ENCODE assay signal across 25 cellular contexts in the genomic region with DNA sequence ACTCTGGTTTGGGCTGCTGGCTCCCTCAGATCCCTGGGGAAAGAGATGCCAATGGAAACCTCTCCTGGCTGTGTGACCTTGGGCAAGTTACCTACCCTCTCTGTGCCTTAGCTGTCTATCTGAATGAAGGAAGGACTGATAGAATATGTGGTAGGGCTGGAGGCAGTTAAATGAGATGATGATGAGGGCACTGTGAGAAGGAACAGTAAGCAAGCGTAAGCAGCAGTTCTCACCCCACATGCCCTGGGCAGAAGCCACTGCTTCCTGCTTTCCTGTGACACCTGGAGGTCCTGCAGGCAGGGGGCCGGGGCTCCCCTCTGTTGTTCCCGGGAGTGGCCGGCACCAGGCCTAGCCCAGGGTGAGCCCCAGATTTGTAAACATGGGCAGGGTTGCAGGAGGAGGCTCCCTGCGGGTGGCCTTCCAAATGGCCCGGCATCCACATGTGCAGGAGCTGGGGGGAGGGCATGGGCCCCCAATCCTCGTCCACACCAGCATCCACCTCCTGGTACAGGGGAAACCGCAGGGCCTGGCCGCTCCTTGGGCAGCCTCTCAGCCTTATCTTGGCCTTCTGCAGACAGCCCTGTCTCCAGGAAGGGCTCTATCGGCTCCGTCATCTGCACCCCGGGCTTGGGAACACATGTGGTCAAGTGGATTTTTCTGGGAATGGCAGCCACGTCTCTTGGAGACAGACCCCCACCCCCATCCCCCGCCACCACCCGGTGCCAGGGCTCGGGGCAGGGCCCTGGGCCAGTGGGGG.
DNase-seq lines count a peak whose midpoint lies in the region; ATAC-seq and TF ChIP-seq lines count a peak whose summit lies in the region.
"Had no signal": no experiment of that assay in that cellular context is flagged by ENCODE, and none has a peak within 500 bp of the region (broad histone marks: within the 10 kb centered on the region; RNA-seq: fewer than 3 reads in every experiment).

No MANE protein-coding gene starts in this region.

- H3K36me3 Mint-ChIP-seq in activated CD4-positive, alpha-beta T cell treated with anti-CD3 and anti-CD28 coated beads for 36 hours (ENCODE audit: low read depth): no peaks in the 10 kb centered on the region

- intact Hi-C loops in breast epithelium (cut with DNase I; ENCODE audit: low total_unique reads): no loop called here
- intact Hi-C loops in sigmoid colon (cut with DNase I): no loop called here
- intact Hi-C loops in activated CD4-positive, alpha-beta T cell treated with anti-CD3 and anti-CD28 coated beads for 36 hours (cut with DNase I, micrococcal nuclease): no loop called here

- H3K27me3 ChIP-seq in SK-N-SH (ENCODE audit: insufficient read depth) (no peaks in the 10 kb centered on the region), breast epithelium (no peaks in the 10 kb centered on the region), sigmoid colon (no peaks in the 10 kb centered on the region)
- H3K27me3 ChIP-seq: stomach had no signal

- peaks cover 6% of the 10 kb centered on the region for H3K27me3 Mint-ChIP-seq in activated CD4-positive, alpha-beta T cell treated with anti-CD3 and anti-CD28 coated beads for 36 hours

- TF ChIP-seq EP300 in SK-N-SH (IDR thresholded peaks at IDR 0.05; ENCODE audit: borderline replicate concordance in 1 of 2, low read depth in 1 of 2, low read length in 1 of 2) (peak in 1 of 2 experiments; percentile 88; a peak in 2 of 4 replicates), sigmoid colon (IDR thresholded peaks at IDR 0.05) (no peak)

- no peak for ATAC-seq in activated CD4-positive, alpha-beta T cell treated with anti-CD3 and anti-CD28 coated beads for 36 hours
- ATAC-seq: activated naive CD8-positive, alpha-beta T cell treated with anti-CD3 and anti-CD28 coated beads, Interleukin-2, amount 50 U/mL, for 24 hours; left lung had no signal

- peaks cover 10% of the 10 kb centered on the region; the same call in 1 of the 2 replicates for H3K79me2 ChIP-seq in SK-N-SH (ENCODE audit: insufficient read depth)

- H3K27ac Mint-ChIP-seq in activated CD4-positive, alpha-beta T cell treated with anti-CD3 and anti-CD28 coated beads for 36 hours: no peak overlapping the region
- H3K27ac Mint-ChIP-seq: activated naive CD8-positive, alpha-beta T cell treated with anti-CD3 and anti-CD28 coated beads, Interleukin-2, amount 50 U/mL, for 24 hours; dendritic cell treated with granulocyte-macrophage colony-stimulating factor and Interleukin-4, amounts not matched to agents 40 ng/mL and 50 ng/mL, for 4 days; HFFc6 had no signal

- H3K9me3 ChIP-seq in SK-N-SH (no peaks in the 10 kb centered on the region), breast epithelium (no peaks in the 10 kb centered on the region), sigmoid colon (no peaks in the 10 kb centered on the region)
- H3K9me3 ChIP-seq: left lung, neutrophil, spleen, stomach had no signal

- no peaks in the 10 kb centered on the region for H3K9me3 Mint-ChIP-seq in activated CD4-positive, alpha-beta T cell treated with anti-CD3 and anti-CD28 coated beads for 36 hours (ENCODE audit: low read depth)
- H3K9me3 Mint-ChIP-seq: activated naive CD8-positive, alpha-beta T cell treated with anti-CD3 and anti-CD28 coated beads, Interleukin-2, amount 50 U/mL, for 24 hours; dendritic cell treated with granulocyte-macrophage colony-stimulating factor and Interleukin-4, amounts not matched to agents 40 ng/mL and 50 ng/mL, for 4 days; HFFc6 had no signal

- H4K20me1 ChIP-seq in SK-N-SH (ENCODE audit: insufficient read depth): peaks cover 2% of the 10 kb centered on the region; the same call in 1 of the 2 replicates

- no peak overlapping the region for H3K4me2 ChIP-seq in SK-N-SH

- H3K4me3 ChIP-seq in SK-N-SH (ENCODE audit: low read depth in 2 of 2, low read length in 1 of 2) (no peak overlapping the region), breast epithelium (no peak overlapping the region), sigmoid colon (no peak overlapping the region)
- H3K4me3 ChIP-seq: left lung, spleen, stomach had no signal

- 0 out of 2 replicates have a peak, but pooled peaks have one; percentile 17 for TF ChIP-seq RAD21 in SK-N-SH (IDR thresholded peaks at IDR 0.05; ENCODE audit: low read length)

- TF ChIP-seq CTCF in SK-N-SH (IDR thresholded peaks at IDR 0.05) (no peak), breast epithelium (IDR thresholded peaks at IDR 0.05) (no peak), sigmoid colon (IDR thresholded peaks at IDR 0.05) (no peak)

- no peak overlapping the region for H3K9ac ChIP-seq in SK-N-SH

- H3K36me3 ChIP-seq in SK-N-SH (replicated peaks in 1 of 2; ENCODE audit: control insufficient read depth in 1 of 2, insufficient read depth in 2 of 2, low read length in 1 of 2): no peaks in the 10 kb centered on the region
- no peaks in the 10 kb centered on the region for H3K36me3 ChIP-seq in breast epithelium
- no peaks in the 10 kb centered on the region for H3K36me3 ChIP-seq in sigmoid colon
- H3K36me3 ChIP-seq: left lung, neutrophil, spleen, stomach had no signal

- POLR2A ChIA-PET in SK-N-SH (lab: Yijun Ruan, JAX): interaction anchor here (1.9 kb wide), 1 partner anchor 29 kb away, joined by 7 read pairs; no protein-coding TSS in a partner anchor
- POLR2A ChIA-PET in activated CD4-positive, alpha-beta T cell treated with anti-CD3 and anti-CD28 coated beads for 36 hours (lab: Charles Lee): no interaction called here

- peaks cover 4% of the 10 kb centered on the region for H3F3A ChIP-seq in SK-N-SH (replicated peaks; ENCODE audit: insufficient read depth)

- no peak overlapping the region for H3K4me3 Mint-ChIP-seq in activated CD4-positive, alpha-beta T cell treated with anti-CD3 and anti-CD28 coated beads for 36 hours
- H3K4me3 Mint-ChIP-seq: activated naive CD8-positive, alpha-beta T cell treated with anti-CD3 and anti-CD28 coated beads, Interleukin-2, amount 50 U/mL, for 24 hours; dendritic cell treated with granulocyte-macrophage colony-stimulating factor and Interleukin-4, amounts not matched to agents 40 ng/mL and 50 ng/mL, for 4 days; HFFc6 had no signal

- H3K4me1 Mint-ChIP-seq in activated CD4-positive, alpha-beta T cell treated with anti-CD3 and anti-CD28 coated beads for 36 hours: peaks cover 7% of the 10 kb centered on the region

- peak overlapping the region in 1 of 2 experiments; percentile 99; a peak in 2 of 4 replicates for H3K27ac ChIP-seq in SK-N-SH (ENCODE audit: low read depth in 2 of 2, low read length in 1 of 2)
- H3K27ac ChIP-seq in breast epithelium: peak overlapping the region; percentile 67 to 83
- H3K27ac ChIP-seq in sigmoid colon: peak overlapping the region in 3 of 4 donors; percentile 79 to 93 (median 82)
- H3K27ac ChIP-seq: left lung, neutrophil, spleen had no signal

- peaks cover 17 to 97% of the 10 kb centered on the region in 2 experiments for H3K4me1 ChIP-seq in SK-N-SH (ENCODE audit: control insufficient read depth in 1 of 2, insufficient read depth in 2 of 2, low read depth in 1 of 2, low read length in 1 of 2)
- peaks cover 12 to 25% of the 10 kb centered on the region in 2 donors for H3K4me1 ChIP-seq in breast epithelium
- H3K4me1 ChIP-seq in sigmoid colon: peaks cover 0 to 98% (median 87%) of the 10 kb centered on the region in 4 donors

- H2AFZ ChIP-seq in SK-N-SH (ENCODE audit: low read depth): no peak overlapping the region

- TF ChIP-seq POLR2A in breast epithelium (IDR thresholded peaks at IDR 0.05) (no peak), sigmoid colon (IDR thresholded peaks at IDR 0.05) (no peak)

- CTCF ChIA-PET in SK-N-SH (lab: Yijun Ruan, JAX): interaction anchor here (0.8 to 2.4 kb wide), 7 partner anchors 12 to 340 kb away, joined by 3 to 10 read pairs (median 3); no protein-coding TSS in a partner anchor
- CTCF ChIA-PET in activated CD4-positive, alpha-beta T cell treated with anti-CD3 and anti-CD28 coated beads for 36 hours (lab: Charles Lee): interaction anchor here (0.6 to 1.3 kb wide), 3 partner anchors 40 to 281 kb away, joined by 3 to 4 read pairs (median 4); no protein-coding TSS in a partner anchor

- no peaks in the 10 kb centered on the region for H3K9me2 ChIP-seq in SK-N-SH

- WGBS in SK-N-SH (ENCODE audit: low lambda C conversion rate): 54% methylated on average over 2 of the region's 16 CpGs
- WGBS in sigmoid colon, 2 donors: 28 to 33% methylated on average over 16 of the region's 16 CpGs

- peak; percentile 56 for DNase-seq in H4 (ENCODE audit: low spot score)
- DNase-seq in SK-N-SH: peak; percentile 83
- DNase-seq in breast epithelium (ENCODE audit: low spot score in 2 of 2): no peak
- no peak for DNase-seq in sigmoid colon
- DNase-seq in OCI-M2 (lab: John Stamatoyannopoulos, UW; ENCODE audit: unreplicated experiment): no peak
- no peak for DNase-seq in HPDE6-E6E7 (ENCODE audit: extremely low spot score)
- no peak for DNase-seq in activated CD4-positive, alpha-beta T cell treated with anti-CD3 and anti-CD28 coated beads for 36 hours
- DNase-seq in DMS153 (lab: John Stamatoyannopoulos, UW): no peak
- DNase-seq: activated CD4-positive, alpha-beta T cell treated with anti-CD3 and anti-CD28 coated beads, Interleukin-2, amount 50 U/mL, for 1 hour; activated CD8-positive, alpha-beta memory T cell treated with anti-CD3 and anti-CD28 coated beads, Interleukin-2, amount 50 U/mL, for 48 hours; activated effector memory CD4-positive, alpha-beta T cell treated with anti-CD3 and anti-CD28 coated beads, Interleukin-2, amount 50 U/mL, for 16 hours; activated naive CD8-positive, alpha-beta T cell treated with anti-CD3 and anti-CD28 coated beads, Interleukin-2, amount 50 U/mL, for 24 hours; HFFc6; Karpas-422; left lung; NCI-H1048; NCI-H2029 treated with DMSO at 0.1 percent for 48 hours; NCI-H446 treated with DMSO at 0.1 percent for 48 hours; NK-92 treated with Interleukin-12 subunit alpha and Interleukin-12 subunit beta, amount 100 ng/mL, for 24 hours; spleen; stimulated activated CD4-positive, alpha-beta T cell treated with anti-CD3 and anti-CD28 coated beads, Interleukin-4, amount 100 ng/mL, for 4 hours; stomach; SW 1271 had no signal

TF ChIP-seq in SK-N-SH, 30 proteins besides CTCF, POLR2A, EP300 and RAD21 (continues in another document):
- TF ChIP-seq ELF1 (IDR thresholded peaks at IDR 0.05): no peak
- no peak for TF ChIP-seq MEF2A (IDR thresholded peaks at IDR 0.05; ENCODE audit: borderline replicate concordance, low read depth)
- no peak for TF ChIP-seq SMC3 (IDR thresholded peaks at IDR 0.05; ENCODE audit: low read depth, low read length)

Comparison
In these comparisons a context has a peak if more than half of its experiments do, and no peak if none do; other contexts are left out.
1. DNase-seq: peak in H4 (single experiment) and SK-N-SH (single experiment); none in breast epithelium (0 of 2), sigmoid colon (single experiment), OCI-M2 (single experiment), HPDE6-E6E7 (single experiment), activated CD4-positive, alpha-beta T cell treated with anti-CD3 and anti-CD28 coated beads for 36 hours (single experiment) and DMS153 (single experiment).